In the genomic region with DNA sequence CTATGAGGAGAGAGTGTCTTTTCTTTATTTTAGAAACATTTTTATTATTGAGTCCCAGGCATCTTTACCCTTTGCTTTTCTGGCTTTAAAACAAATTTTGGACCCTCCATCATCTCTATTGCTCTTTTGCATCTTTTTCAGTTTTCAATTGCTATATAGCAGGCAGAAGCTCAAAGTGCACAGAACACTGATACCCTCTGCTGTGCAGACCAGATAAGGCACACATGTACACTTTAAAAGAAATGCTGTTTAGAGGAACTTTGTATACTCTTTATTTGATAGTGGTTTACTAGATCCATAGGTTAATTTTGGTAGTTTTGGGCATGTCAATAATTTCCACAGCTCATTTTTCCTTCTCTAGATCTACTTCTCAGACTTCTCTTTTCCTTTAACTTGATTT, we compare ENCODE assay signal across 15 cellular contexts.
"Had no signal": no experiment of that assay in that cellular context is flagged by ENCODE, and none has a peak within 500 bp of the region (broad histone marks: within the 10 kb centered on the region; RNA-seq: fewer than 3 reads in every experiment).

No MANE protein-coding gene starts in this region.

- DNase-seq: activated CD4-positive, alpha-beta T cell treated with anti-CD3 and anti-CD28 coated beads, Interleukin-2, amount 50 U/mL, for 48 hours; activated CD4-positive, CD25-positive, alpha-beta regulatory T cell treated with anti-CD3 and anti-CD28 coated beads, Interleukin-2, amount 50 U/mL, for 72 hours; activated CD8-positive, alpha-beta memory T cell treated with anti-CD3 and anti-CD28 coated beads, Interleukin-2, amount 10 ng/mL, durations not matched to agents 7 days and 5 days; activated effector memory CD4-positive, alpha-beta T cell treated with Interleukin-2 at 50 U/mL for 16 hours; activated naive CD8-positive, alpha-beta T cell treated with anti-CD3 and anti-CD28 coated beads for 36 hours; activated T-cell treated with anti-CD3 and anti-CD28 coated beads, Interleukin-2, amount 50 U/mL, for 24 hours; endodermal cell; hypothalamus; midbrain; posterior cingulate gyrus; tibial artery had no signal

- ATAC-seq: activated CD8-positive, alpha-beta memory T cell treated with anti-CD3 and anti-CD28 coated beads, Interleukin-2, amount 10 ng/mL, durations not matched to agents 7 days and 5 days had no signal

- H3K4me3 ChIP-seq: breast epithelium, lung, right atrium auricular region, smooth muscle cell, tibial artery had no signal

- H3K36me3 ChIP-seq: breast epithelium, right atrium auricular region, tibial artery had no signal

- H3K9me3 ChIP-seq: breast epithelium, right atrium auricular region, tibial artery had no signal

- H3K4me1 ChIP-seq: breast epithelium, right atrium auricular region, tibial artery had no signal

- H3K4me2 ChIP-seq: smooth muscle cell had no signal

- H3K27me3 ChIP-seq: breast epithelium, right atrium auricular region, tibial artery had no signal

- H3K27ac ChIP-seq: breast epithelium, right atrium auricular region, tibial artery had no signal
